Comparison of ENCODE assay signal across 15 cellular contexts in the genomic region with DNA sequence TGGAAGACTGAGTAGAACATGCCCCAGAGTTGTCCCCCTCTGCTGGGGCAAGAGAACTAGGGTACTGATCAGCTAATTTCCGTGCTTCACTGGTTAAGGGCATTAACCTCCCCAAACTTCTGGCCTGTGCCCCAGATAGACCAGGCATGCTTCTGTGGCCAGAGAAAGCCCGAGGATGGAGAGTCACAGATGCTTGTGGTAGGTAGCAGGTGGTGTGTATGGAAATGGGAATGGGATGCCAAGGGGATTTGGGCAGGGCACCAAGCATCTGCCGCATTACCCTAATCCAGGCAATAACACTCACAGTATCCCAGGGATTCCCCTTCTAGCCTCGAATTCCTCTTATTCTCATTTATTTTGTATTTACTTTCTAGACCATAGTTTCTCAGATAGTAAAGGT.
"Had no signal": no experiment of that assay in that cellular context is flagged by ENCODE, and none has a peak within 500 bp of the region (broad histone marks: within the 10 kb centered on the region; RNA-seq: fewer than 3 reads in every experiment).

No MANE protein-coding gene starts in this region.

- H3K4me3 Mint-ChIP-seq: activated B cell treated with CpG ODN at 0.5 μM for 24 hours; endodermal cell; neural crest cell; T-helper 1 cell treated with Interleukin-12 subunit alpha and Interleukin-12 subunit beta and Interleukin-4 antibody, amounts not matched to agents 30 μg/mL and 1 μg/mL, for 36 hours had no signal

- ATAC-seq: right lobe of liver had no signal

- H3K27ac Mint-ChIP-seq: activated B cell treated with CpG ODN at 0.5 μM for 24 hours; endodermal cell; stimulated activated naive CD8-positive, alpha-beta T cell treated with anti-CD3 and anti-CD28 coated beads, Interleukin-15, amount 100 ng/mL, for 72 hours; T-helper 1 cell treated with Interleukin-12 subunit alpha and Interleukin-12 subunit beta and Interleukin-4 antibody, amounts not matched to agents 30 μg/mL and 1 μg/mL, for 36 hours had no signal

- H3K27me3 Mint-ChIP-seq: activated CD8-positive, alpha-beta T cell treated with anti-CD3 and anti-CD28 coated beads for 36 hours; stimulated activated naive CD8-positive, alpha-beta T cell treated with anti-CD3 and anti-CD28 coated beads, Interleukin-15, amount 100 ng/mL, for 72 hours had no signal

- DNase-seq: activated B cell treated with CpG ODN at 0.5 μM for 24 hours; activated CD4-positive, alpha-beta T cell treated with anti-CD3 and anti-CD28 coated beads for 48 hours; activated gamma-delta T cell; activated T-cell treated with anti-CD3 and anti-CD28 coated beads, Interleukin-2, amount 50 U/mL, for 48 hours; aorta; endodermal cell; head of caudate nucleus; ovary; right lobe of liver; spleen; stimulated activated naive CD8-positive, alpha-beta T cell treated with anti-CD3 and anti-CD28 coated beads, Interleukin-15, amount 100 ng/mL, for 72 hours; upper lobe of left lung had no signal

- H3K4me1 Mint-ChIP-seq: activated B cell treated with CpG ODN at 0.5 μM for 24 hours, endodermal cell had no signal

- H3K9me3 Mint-ChIP-seq: endodermal cell had no signal
